Comparison of ENCODE assay signal across 1 cellular context in genomic region chr2:215729985-215730620, GRCh38.
TF ChIP-seq lines count a peak whose summit lies in the region.

No MANE protein-coding gene starts in this region.

TF ChIP-seq in GM23338, 12 proteins besides CTCF, POLR2A, EP300 and RAD21:
- TF ChIP-seq REST (IDR thresholded peaks at IDR 0.05; ENCODE audit: unreplicated experiment) (no peak), EZH2 (IDR thresholded peaks at IDR 0.05; ENCODE audit: low read depth, unreplicated experiment) (no peak), ZNF462 (CRISPR knock-in tag; IDR thresholded peaks at IDR 0.05) (no peak), ZNF331 (CRISPR knock-in tag; IDR thresholded peaks at IDR 0.05; ENCODE audit: low read depth) (no peak), JUNB (IDR thresholded peaks at IDR 0.05; ENCODE audit: unreplicated experiment) (no peak), EZH2phosphoT487 (IDR thresholded peaks at IDR 0.05; ENCODE audit: unreplicated experiment) (no peak), CREB1 (CRISPR knock-in tag; IDR thresholded peaks at IDR 0.05; ENCODE audit: low read depth) (no peak), POLR2AphosphoS5 (IDR thresholded peaks at IDR 0.05; ENCODE audit: low read depth) (no peak), ZNF114 (CRISPR knock-in tag; IDR thresholded peaks at IDR 0.05) (no peak), ETS1 (IDR thresholded peaks at IDR 0.05) (no peak), STAT1 (IDR thresholded peaks at IDR 0.05; ENCODE audit: unreplicated experiment) (no peak), NANOG (IDR thresholded peaks at IDR 0.05; ENCODE audit: borderline replicate concordance) (no peak)
